In genomic region chr12:94829552-94829951, GRCh38 we compare ENCODE assay signal across 18 cellular contexts.
A peak's percentile ranks its signal among the peaks of the same experiment; 100 is the strongest.
DNase-seq lines count a peak whose midpoint lies in the region; ATAC-seq and TF ChIP-seq lines count a peak whose summit lies in the region.
"Had no signal": no experiment of that assay in that cellular context is flagged by ENCODE, and none has a peak within 500 bp of the region (broad histone marks: within the 10 kb centered on the region; RNA-seq: fewer than 3 reads in every experiment).

No MANE protein-coding gene starts in this region.

- no peaks in the 10 kb centered on the region for H3K36me3 Mint-ChIP-seq in IgD-negative memory B cell
- H3K36me3 Mint-ChIP-seq in activated B cell treated with CpG ODN at 0.5 μM for 24 hours (ENCODE audit: low read depth): no peaks in the 10 kb centered on the region

- H3K4me3 Mint-ChIP-seq in IgD-negative memory B cell (peak overlapping the region in 2 of 4 donors; percentile 4 to 65), activated B cell treated with CpG ODN at 0.5 μM for 24 hours (no peak overlapping the region)
- H3K4me3 Mint-ChIP-seq: activated CD4-positive, alpha-beta T cell treated with anti-CD3 and anti-CD28 coated beads, Interleukin-2, amount 10 ng/mL, durations not matched to agents 7 days and 5 days; activated naive CD8-positive, alpha-beta T cell; central memory CD8-positive, alpha-beta T cell; T-helper 17 cell had no signal

- TF ChIP-seq POLR2A in transverse colon (IDR thresholded peaks at IDR 0.05): no peak

- H3K27me3 Mint-ChIP-seq in IgD-negative memory B cell (no peaks in the 10 kb centered on the region), activated B cell treated with CpG ODN at 0.5 μM for 24 hours (no peaks in the 10 kb centered on the region)
- H3K27me3 Mint-ChIP-seq: activated naive CD8-positive, alpha-beta T cell had no signal

- H3K27ac Mint-ChIP-seq in IgD-negative memory B cell (peak overlapping the region in 2 of 3 donors; percentile 85 to 96), activated B cell treated with CpG ODN at 0.5 μM for 24 hours (peak overlapping the region; percentile 99)
- H3K27ac Mint-ChIP-seq: activated CD4-positive, alpha-beta T cell treated with anti-CD3 and anti-CD28 coated beads, Interleukin-2, amount 10 ng/mL, durations not matched to agents 7 days and 5 days; activated naive CD8-positive, alpha-beta T cell; T-helper 17 cell had no signal

- H3K4me1 Mint-ChIP-seq in IgD-negative memory B cell (peaks cover 29 to 40% (median 39%) of the 10 kb centered on the region in 3 donors), activated B cell treated with CpG ODN at 0.5 μM for 24 hours (peaks cover 58% of the 10 kb centered on the region)

- CTCF ChIA-PET in activated B cell treated with CpG ODN at 0.5 μM for 24 hours (lab: Charles Lee): interaction anchor here (0.8 to 3.3 kb wide), 2 partner anchors 46 to 66 kb away, joined by 3 to 15 read pairs; no protein-coding TSS in a partner anchor

- intact Hi-C loops in activated B cell treated with CpG ODN at 0.5 μM for 24 hours (cut with micrococcal nuclease) (no loop called here), transverse colon (cut with DNase I; ENCODE audit: low total_unique reads) (no loop called here)

- no peak for TF ChIP-seq EP300 in transverse colon (IDR thresholded peaks at IDR 0.05; ENCODE audit: low read depth)

- POLR2A ChIA-PET in activated B cell treated with CpG ODN at 0.5 μM for 24 hours (lab: Charles Lee): interaction anchor here (0.6 to 3.4 kb wide), 7 partner anchors 9 to 1391 kb away, joined by 4 to 51 read pairs (median 9); partner anchors contain the start of gene NDUFA12

- TF ChIP-seq CTCF in activated B cell treated with CpG ODN at 0.5 μM for 24 hours (IDR thresholded peaks at IDR 0.05): no peak
- no peak for TF ChIP-seq CTCF in transverse colon (IDR thresholded peaks at IDR 0.05)

- no peaks in the 10 kb centered on the region for H3K9me3 ChIP-seq in transverse colon
- H3K9me3 ChIP-seq: thyroid gland had no signal

- H3K4me1 ChIP-seq in transverse colon: peaks cover 0 to 34% (median 10%) of the 10 kb centered on the region in 4 donors

- H3K27ac ChIP-seq in transverse colon: peak overlapping the region in 3 of 4 donors; percentile 7 to 38 (median 10)
- H3K27ac ChIP-seq: thyroid gland had no signal

- in situ Hi-C loops in transverse colon (cut with MboI; ENCODE audit: low pct_ligation_motif_present in 1 of 4, low pct_unique_long_range_greater_than_20kb in 1 of 4, low sequenced_read_pairs in 3 of 4): no loop called here

- DNase-seq in activated B cell treated with CpG ODN at 0.5 μM for 24 hours (no peak), left lobe of liver (ENCODE audit: low spot score) (no peak), transverse colon (no peak), NCI-H1105 treated with DMSO at 0.1 percent for 48 hours (lab: John Stamatoyannopoulos, UW) (no peak), DMS153 treated with DMSO at 0.1 percent for 48 hours (lab: John Stamatoyannopoulos, UW; ENCODE audit: unreplicated experiment) (no peak), H7 (no peak)
- DNase-seq: activated CD4-positive, alpha-beta T cell treated with anti-CD3 and anti-CD28 coated beads, Interleukin-2, amount 10 ng/mL, durations not matched to agents 7 days and 5 days; NCI-H1092; NCI-H2029 treated with DMSO at 0.1 percent for 48 hours; NCI-H345; NK-92 treated with Interleukin-12 subunit alpha and Interleukin-12 subunit beta, amount 100 ng/mL, for 24 hours; stimulated activated CD4-positive, alpha-beta T cell treated with anti-CD3 and anti-CD28 coated beads, Interleukin-4, amount 100 ng/mL, for 1 hour; stimulated activated naive CD8-positive, alpha-beta T cell treated with anti-CD3 and anti-CD28 coated beads, Interleukin-15, Interleukin-2, amounts not matched to agents 100 U/mL and 50 U/mL, for 24 hours; T-helper 17 cell; thyroid gland had no signal

- H3K4me3 ChIP-seq in transverse colon (no peak overlapping the region), H7 (ENCODE audit: insufficient read depth, low read depth, low read length) (no peak overlapping the region)
- H3K4me3 ChIP-seq: thyroid gland had no signal

- H3K36me3 ChIP-seq in transverse colon (no peaks in the 10 kb centered on the region), H7 (replicated peaks; ENCODE audit: control insufficient read depth, insufficient read depth, low read length) (no peaks in the 10 kb centered on the region)
- H3K36me3 ChIP-seq: thyroid gland had no signal

- H3K27me3 ChIP-seq in transverse colon (no peaks in the 10 kb centered on the region), H7 (ENCODE audit: control insufficient read depth, insufficient read depth, low read length) (no peaks in the 10 kb centered on the region)
- H3K27me3 ChIP-seq: thyroid gland had no signal

- ATAC-seq in activated B cell treated with CpG ODN at 0.5 μM for 24 hours (ENCODE audit: low read depth): no peak
- ATAC-seq in left lobe of liver: peak; percentile 63
- ATAC-seq: stimulated activated naive CD8-positive, alpha-beta T cell treated with anti-CD3 and anti-CD28 coated beads, Interleukin-15, Interleukin-2, amounts not matched to agents 100 U/mL and 50 U/mL, for 24 hours; T-helper 17 cell had no signal

- peaks cover 0 to 2% (median 0%) of the 10 kb centered on the region in 3 donors for H3K9me3 Mint-ChIP-seq in IgD-negative memory B cell
- no peaks in the 10 kb centered on the region for H3K9me3 Mint-ChIP-seq in activated B cell treated with CpG ODN at 0.5 μM for 24 hours
- H3K9me3 Mint-ChIP-seq: central memory CD8-positive, alpha-beta T cell had no signal

- WGBS in transverse colon (ENCODE audit: low coverage in 1 of 2), 2 donors: 38 to 48% methylated on average over 1 of the region's 1 CpG
